27 cellular contexts compared by ENCODE assay signal in genomic region chr15:48437178-48437577, GRCh38.
DNase-seq lines count a peak whose midpoint lies in the region; ATAC-seq, FAIRE-seq and TF ChIP-seq lines count a peak whose summit lies in the region.
"Had no signal": no experiment of that assay in that cellular context is flagged by ENCODE, and none has a peak within 500 bp of the region (broad histone marks: within the 10 kb centered on the region; RNA-seq: fewer than 3 reads in every experiment).

No MANE protein-coding gene starts in this region.

- H3K36me3 ChIP-seq in kidney epithelial cell (ENCODE audit: control insufficient read depth, insufficient read depth, low read length): no peaks in the 10 kb centered on the region
- no peaks in the 10 kb centered on the region for H3K36me3 ChIP-seq in uterus
- no peaks in the 10 kb centered on the region for H3K36me3 ChIP-seq in CD8-positive, alpha-beta T cell (ENCODE audit: insufficient read depth, low read length)

- TF ChIP-seq POLR2A in uterus (IDR thresholded peaks at IDR 0.05): no peak

- no peak overlapping the region for H3K4me3 Mint-ChIP-seq in HFFc6
- H3K4me3 Mint-ChIP-seq in CD8-positive, alpha-beta T cell: no peak overlapping the region
- H3K4me3 Mint-ChIP-seq: CD4-positive, alpha-beta T cell; memory B cell had no signal

- FAIRE-seq in HTR-8/SVneo (lab: Jason Lieb, UNC): no peak
- FAIRE-seq: colon, frontal cortex, G401.6, GM19239, H54 had no signal

- in situ Hi-C loops in astrocyte of the spinal cord (cut with HindIII; ENCODE audit: low sequenced_read_pairs): no loop called here

- peaks cover 24% of the 10 kb centered on the region for H3K27me3 Mint-ChIP-seq in HFFc6 (ENCODE audit: insufficient read depth)
- no peaks in the 10 kb centered on the region for H3K27me3 Mint-ChIP-seq in CD8-positive, alpha-beta T cell (ENCODE audit: low read depth)
- H3K27me3 Mint-ChIP-seq: CD4-positive, alpha-beta T cell; memory B cell had no signal

- intact Hi-C loops in uterus (cut with DNase I; ENCODE audit: low total_unique reads): no loop called here
- intact Hi-C loops in CD8-positive, alpha-beta T cell (cut with DNase I, micrococcal nuclease): no loop called here

- no peaks in the 10 kb centered on the region for H3K9me3 ChIP-seq in uterus
- no peaks in the 10 kb centered on the region for H3K9me3 ChIP-seq in CD8-positive, alpha-beta T cell (ENCODE audit: low read length)
- H3K9me3 ChIP-seq: neutrophil had no signal

- H3K27me3 ChIP-seq in kidney epithelial cell (ENCODE audit: control insufficient read depth, insufficient read depth, low read length) (no peaks in the 10 kb centered on the region), uterus (no peaks in the 10 kb centered on the region)
- H3K27me3 ChIP-seq in CD8-positive, alpha-beta T cell (ENCODE audit: insufficient read depth, low read length): no peaks in the 10 kb centered on the region
- H3K27me3 ChIP-seq: hepatocyte, neutrophil had no signal

- CTCF ChIA-PET in CD8-positive, alpha-beta T cell (lab: Charles Lee): no interaction called here

- H3K4me3 ChIP-seq in astrocyte of the spinal cord (ENCODE audit: low read depth, low read length) (no peak overlapping the region), kidney epithelial cell (ENCODE audit: low read depth, low read length) (no peak overlapping the region), uterus (no peak overlapping the region)
- no peak overlapping the region for H3K4me3 ChIP-seq in CD8-positive, alpha-beta T cell (ENCODE audit: low read depth, low read length)
- H3K4me3 ChIP-seq: hepatocyte had no signal

- peak overlapping the region; percentile 40 for H3K27ac Mint-ChIP-seq in HFFc6
- H3K27ac Mint-ChIP-seq in CD8-positive, alpha-beta T cell: no peak overlapping the region
- H3K27ac Mint-ChIP-seq: CD4-positive, alpha-beta T cell; memory B cell had no signal

- H3K9me3 Mint-ChIP-seq in HFFc6: peaks cover 15% of the 10 kb centered on the region; the same call in 1 of the 2 replicates
- H3K9me3 Mint-ChIP-seq in CD8-positive, alpha-beta T cell: no peaks in the 10 kb centered on the region
- H3K9me3 Mint-ChIP-seq: CD4-positive, alpha-beta T cell; memory B cell had no signal

- no peak overlapping the region for H3K27ac ChIP-seq in uterus
- no peak overlapping the region for H3K27ac ChIP-seq in CD8-positive, alpha-beta T cell (ENCODE audit: low read depth, low read length)
- H3K27ac ChIP-seq: hepatocyte, neutrophil had no signal

- H3K4me1 Mint-ChIP-seq in HFFc6 (ENCODE audit: low read depth): peaks cover 98% of the 10 kb centered on the region
- no peaks in the 10 kb centered on the region for H3K4me1 Mint-ChIP-seq in CD8-positive, alpha-beta T cell (ENCODE audit: low read depth)
- H3K4me1 Mint-ChIP-seq: memory B cell had no signal

- no peak for ATAC-seq in CD8-positive, alpha-beta T cell
- ATAC-seq: left lobe of liver had no signal

- POLR2A ChIA-PET in CD8-positive, alpha-beta T cell (lab: Charles Lee): interaction anchor here (0.8 kb wide), 1 partner anchor 18 kb away, joined by 3 read pairs; no protein-coding TSS in a partner anchor

- peaks cover 99% of the 10 kb centered on the region for H3K36me3 Mint-ChIP-seq in HFFc6 (ENCODE audit: low read depth)
- no peaks in the 10 kb centered on the region for H3K36me3 Mint-ChIP-seq in CD8-positive, alpha-beta T cell
- H3K36me3 Mint-ChIP-seq: memory B cell had no signal

- TF ChIP-seq CTCF in HFFc6 (IDR thresholded peaks at IDR 0.05) (no peak), astrocyte of the spinal cord (IDR thresholded peaks at IDR 0.05; ENCODE audit: low read depth, low read length) (no peak), kidney epithelial cell (IDR thresholded peaks at IDR 0.05; ENCODE audit: insufficient read depth, low read length, poor library complexity, severe bottlenecking) (no peak), uterus (IDR thresholded peaks at IDR 0.05) (no peak)
- TF ChIP-seq CTCF in CD8-positive, alpha-beta T cell (IDR thresholded peaks at IDR 0.05): no peak

- H3K4me1 ChIP-seq in uterus: no peaks in the 10 kb centered on the region
- H3K4me1 ChIP-seq in CD8-positive, alpha-beta T cell (ENCODE audit: insufficient read depth, low read length): no peaks in the 10 kb centered on the region

- DNase-seq in HFFc6 (peak; percentile 60), astrocyte of the spinal cord (ENCODE audit: low read depth, low spot score) (peak; percentile 50), kidney epithelial cell (ENCODE audit: low read depth) (peak; percentile 26), HTR-8/SVneo (ENCODE audit: insufficient read length, low spot score) (no peak), NAMALWA (ENCODE audit: low spot score) (no peak), uterus (no peak)
- no peak for DNase-seq in CD8-positive, alpha-beta T cell
- DNase-seq: activated CD4-positive, alpha-beta T cell treated with anti-CD3 and anti-CD28 coated beads for 4 hours; activated CD8-positive, alpha-beta memory T cell treated with anti-CD3 and anti-CD28 coated beads for 24 hours; activated effector memory CD4-positive, alpha-beta T cell treated with anti-CD3 and anti-CD28 coated beads, Interleukin-2, amount 50 U/mL, for 16 hours; CD4-positive, alpha-beta T cell; effector memory CD4-positive, alpha-beta T cell; erythroblast; KG1; NCI-H1436 treated with DMSO at 0.1 percent for 48 hours; NCI-H446; NCI-H82; stimulated activated naive CD4-positive, alpha-beta T cell had no signal

Comparison
In these comparisons a context has a peak if more than half of its experiments do, and no peak if none do; other contexts are left out.
1. DNase-seq: peak in HFFc6 (single experiment), astrocyte of the spinal cord (single experiment) and kidney epithelial cell (single experiment); none in HTR-8/SVneo (single experiment), NAMALWA (single experiment), uterus (0 of 2) and CD8-positive, alpha-beta T cell (0 of 7).